Comparison of ENCODE assay signal across 8 cellular contexts in genomic region chr22:36332623-36333331, GRCh38. TPM values are rescaled to one million over a fixed set of nuclear protein-coding genes. Genes with fewer than 3 reads are reported as not detected.
DNase-seq lines count a peak whose midpoint lies in the region; ATAC-seq, FAIRE-seq and TF ChIP-seq lines count a peak whose summit lies in the region.

No MANE protein-coding gene starts in this region.

- DNase-seq in GM12891 (ENCODE audit: insufficient read length, low spot score) (no peak), NCI-H2196 (lab: John Stamatoyannopoulos, UW; ENCODE audit: unreplicated experiment) (peak; percentile 36), esophagus muscularis mucosa (ENCODE audit: extremely low spot score) (no peak), prostate gland (ENCODE audit: low spot score) (peak; percentile 92), omental fat pad (ENCODE audit: low spot score) (no peak)
- peak; percentile 85 for DNase-seq in activated CD8-positive, alpha-beta memory T cell treated with anti-CD3 and anti-CD28 coated beads for 24 hours

- H3K4me1 ChIP-seq in esophagus muscularis mucosa (peaks cover 100% of the 10 kb centered on the region in 4 donors), prostate gland (replicated peaks) (peaks cover 95% of the 10 kb centered on the region)

- no peak for TF ChIP-seq POLR2A in GM12891 (IDR thresholded peaks at IDR 0.05; ENCODE audit: low read depth, low read length)
- no peak for TF ChIP-seq POLR2A in esophagus muscularis mucosa (IDR thresholded peaks at IDR 0.05; ENCODE audit: low read depth)
- no peak for TF ChIP-seq POLR2A in prostate gland (IDR thresholded peaks at IDR 0.05)

- FAIRE-seq in GM12891 (lab: Jason Lieb, UNC) = peak; percentile 78

- H3K4me3 ChIP-seq in esophagus muscularis mucosa (peak overlapping the region in 2 of 4 donors; percentile 3 to 14), prostate gland (no peak overlapping the region)

- H3K27me3 ChIP-seq in esophagus muscularis mucosa = no peaks in the 10 kb centered on the region
- H3K27me3 ChIP-seq in prostate gland (replicated peaks; ENCODE audit: insufficient read depth) = no peaks in the 10 kb centered on the region

- peaks cover 8 to 48% (median 35%) of the 10 kb centered on the region in 4 donors for H3K36me3 ChIP-seq in esophagus muscularis mucosa
- H3K36me3 ChIP-seq in prostate gland = no peaks in the 10 kb centered on the region

- intact Hi-C loops in esophagus muscularis mucosa (cut with DNase I) = no loop called here
- intact Hi-C loops in prostate gland (cut with DNase I) = loop anchor here (5.0 kb wide), 1 partner anchor 35 kb away; no protein-coding TSS in a partner anchor

- no peak for ATAC-seq in GM18520 (IDR thresholded peaks at IDR 0.05; ENCODE audit: unreplicated experiment)
- no peak for ATAC-seq in GM18868 (IDR thresholded peaks at IDR 0.05; ENCODE audit: unreplicated experiment)
- no peak for ATAC-seq in omental fat pad (ENCODE audit: low FRiP score)

- H3K27ac ChIP-seq in esophagus muscularis mucosa (replicated peaks in 1 of 4) (peak overlapping the region; percentile 95 to 100 (median 98)), prostate gland (peak overlapping the region; percentile 94 to 96)

- TF ChIP-seq CTCF in esophagus muscularis mucosa (IDR thresholded peaks at IDR 0.05) (no peak), prostate gland (IDR thresholded peaks at IDR 0.05) (peak in 1 of 4 experiments; percentile 7), omental fat pad (IDR thresholded peaks at IDR 0.05) (no peak)

- TF ChIP-seq EP300 in esophagus muscularis mucosa (IDR thresholded peaks at IDR 0.05) = no peak

- 26% methylated on average over 13 of the region's 13 CpGs for WGBS in esophagus muscularis mucosa
- WGBS in prostate gland = 13% methylated on average over 13 of the region's 13 CpGs

- H3K9me3 ChIP-seq in esophagus muscularis mucosa (no peaks in the 10 kb centered on the region), prostate gland (no peaks in the 10 kb centered on the region)

TF ChIP-seq in GM12891, 5 proteins besides CTCF, POLR2A, EP300 and RAD21:
- TF ChIP-seq POLR2AphosphoS5 (IDR thresholded peaks at IDR 0.05; ENCODE audit: low read depth, low read length) (peak; percentile 72), POU2F2 (IDR thresholded peaks at IDR 0.05; ENCODE audit: low read depth, low read length) (no peak)

RNA-seq across cellular contexts. Expression of gene MYH9, which starts 55.0 kb away (rescaled TPM):
- polyA plus RNA-seq in GM12891 (2012; ENCODE audit: low read depth, missing spikeins) = 164 TPM
- total RNA-seq in esophagus muscularis mucosa (100 to 1,000 TPM; 241 to 387 (median 358) TPM), prostate gland (100 to 1,000 TPM; 295 to 329 TPM), omental fat pad (100 to 1,000 TPM; 225 to 463 (median 370) TPM)

Comparison
In these comparisons a context has a peak if more than half of its experiments do, and no peak if none do; other contexts are left out.
1. DNase-seq: peak in NCI-H2196 (single experiment), activated CD8-positive, alpha-beta memory T cell treated with anti-CD3 and anti-CD28 coated beads for 24 hours (single experiment) and prostate gland (single experiment); none in GM12891 (single experiment), esophagus muscularis mucosa (single experiment) and omental fat pad (single experiment).